35 cellular contexts compared by ENCODE assay signal in the genomic region with DNA sequence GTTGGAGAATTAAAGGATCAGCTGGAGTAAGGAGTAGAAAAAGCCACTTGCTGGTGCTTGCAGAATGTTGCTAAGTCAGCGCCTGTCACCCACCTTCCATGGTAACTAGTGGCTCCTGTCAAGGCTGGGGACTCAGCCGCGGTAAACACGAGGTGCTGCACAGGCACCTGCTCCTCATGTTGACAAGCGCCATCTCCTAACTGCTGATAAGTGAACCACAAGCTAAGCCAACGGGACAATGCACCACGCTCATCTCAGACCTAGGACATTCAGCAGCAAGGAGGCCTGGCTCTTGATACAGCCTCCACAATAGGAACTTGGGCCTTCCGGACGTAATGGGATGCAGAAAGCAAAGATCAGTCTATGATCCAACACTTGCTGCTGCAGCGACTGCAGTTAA.
"Had no signal": no experiment of that assay in that cellular context is flagged by ENCODE, and none has a peak within 500 bp of the region (broad histone marks: within the 10 kb centered on the region; RNA-seq: fewer than 3 reads in every experiment).

No MANE protein-coding gene starts in this region.

- ATAC-seq: activated CD8-positive, alpha-beta T cell treated with anti-CD3 and anti-CD28 coated beads for 36 hours; activated naive CD4-positive, alpha-beta T cell treated with anti-CD3 and anti-CD28 coated beads, Interleukin-2, amount 50 U/mL, for 72 hours; activated T-cell treated with anti-CD3 and anti-CD28 coated beads, Interleukin-2, amount 50 U/mL, for 4 hours; activated T-cell treated with anti-CD3 and anti-CD28 coated beads, Interleukin-2, amount 50 U/mL, for 72 hours; activated T-helper 17 cell treated with anti-CD3 and anti-CD28 coated beads, Interleukin-2, amount 50 U/mL, for 72 hours; body of pancreas had no signal

- H3K4me3 Mint-ChIP-seq: activated B cell treated with CpG ODN at 0.5 μM for 24 hours; activated CD4-positive, alpha-beta memory T cell treated with anti-CD3 and anti-CD28 coated beads for 36 hours; activated CD4-positive, alpha-beta T cell treated with anti-CD3 and anti-CD28 coated beads, Interleukin-2, amount 10 ng/mL, durations not matched to agents 24 days and 14 days; activated CD8-positive, alpha-beta T cell treated with anti-CD3 and anti-CD28 coated beads for 36 hours; activated naive CD4-positive, alpha-beta T cell treated with anti-CD3 and anti-CD28 coated beads for 36 hours; activated naive CD8-positive, alpha-beta T cell treated with anti-CD3 and anti-CD28 coated beads for 36 hours; activated T-cell treated with anti-CD3 and anti-CD28 coated beads, Interleukin-2, amount 50 U/mL, for 4 hours; activated T-cell treated with anti-CD3 and anti-CD28 coated beads, Interleukin-2, amount 50 U/mL, for 72 hours; activated T-helper 1 cell treated with anti-CD3 and anti-CD28 coated beads, Interleukin-12 subunit alpha, Interleukin-12 subunit beta, Interleukin-2, Interleukin-4 antibody, amounts not matched to agents 30 ng/mL and 10 ng/mL and 1 ng/mL, durations not matched to agents 14 hours and 24 hours and 36 hours; activated T-helper 17 cell treated with anti-CD3 and anti-CD28 coated beads, Interleukin-2, amount 50 U/mL, for 72 hours; T-helper 1 cell treated with Interleukin-12 subunit alpha and Interleukin-12 subunit beta and Interleukin-4 antibody, amounts not matched to agents 30 μg/mL and 1 μg/mL, for 36 hours; T-helper 2 cell treated with Interferon-gamma antibody and Interleukin-4, amounts not matched to agents 5 μg/mL and 100 μg/mL, for 36 hours had no signal

- H3K27me3 Mint-ChIP-seq: activated B cell treated with CpG ODN at 0.5 μM for 24 hours; activated CD4-positive, alpha-beta memory T cell treated with anti-CD3 and anti-CD28 coated beads for 36 hours; activated CD4-positive, alpha-beta T cell treated with anti-CD3 and anti-CD28 coated beads, Interleukin-2, amount 10 ng/mL, durations not matched to agents 24 days and 14 days; activated CD8-positive, alpha-beta T cell treated with anti-CD3 and anti-CD28 coated beads for 36 hours had no signal

- H3K36me3 Mint-ChIP-seq: activated CD4-positive, alpha-beta memory T cell treated with anti-CD3 and anti-CD28 coated beads for 36 hours; activated naive CD8-positive, alpha-beta T cell treated with anti-CD3 and anti-CD28 coated beads for 36 hours had no signal

- H3K4me1 Mint-ChIP-seq: activated B cell treated with CpG ODN at 0.5 μM for 24 hours; activated CD4-positive, alpha-beta T cell treated with anti-CD3 and anti-CD28 coated beads, Interleukin-2, amount 10 ng/mL, durations not matched to agents 24 days and 14 days; activated naive CD8-positive, alpha-beta T cell treated with anti-CD3 and anti-CD28 coated beads for 36 hours; activated T-helper 17 cell treated with anti-CD3 and anti-CD28 coated beads, Interleukin-2, amount 50 U/mL, for 72 hours had no signal

- H3K9me3 ChIP-seq: adrenal gland, body of pancreas, breast epithelium had no signal

- H3K36me3 ChIP-seq: adrenal gland, brain microvascular endothelial cell, breast epithelium had no signal

- H3K27ac ChIP-seq: adrenal gland, body of pancreas, brain microvascular endothelial cell, breast epithelium, VCaP had no signal

- H3K9me3 Mint-ChIP-seq: activated B cell treated with CpG ODN at 0.5 μM for 24 hours; activated CD4-positive, alpha-beta memory T cell treated with anti-CD3 and anti-CD28 coated beads for 36 hours; activated CD4-positive, alpha-beta T cell treated with anti-CD3 and anti-CD28 coated beads, Interleukin-2, amount 10 ng/mL, durations not matched to agents 24 days and 14 days; activated CD8-positive, alpha-beta T cell treated with anti-CD3 and anti-CD28 coated beads for 36 hours; activated naive CD4-positive, alpha-beta T cell treated with anti-CD3 and anti-CD28 coated beads for 36 hours; activated naive CD8-positive, alpha-beta T cell treated with anti-CD3 and anti-CD28 coated beads for 36 hours; activated T-cell treated with anti-CD3 and anti-CD28 coated beads, Interleukin-2, amount 50 U/mL, for 4 hours; T-helper 1 cell treated with Interleukin-12 subunit alpha and Interleukin-12 subunit beta and Interleukin-4 antibody, amounts not matched to agents 30 μg/mL and 1 μg/mL, for 36 hours had no signal

- DNase-seq: activated B cell treated with CpG ODN at 0.5 μM for 24 hours; activated CD4-positive, alpha-beta memory T cell treated with anti-CD3 and anti-CD28 coated beads for 36 hours; activated CD4-positive, alpha-beta T cell treated with anti-CD3 and anti-CD28 coated beads for 4 hours; activated CD4-positive, alpha-beta T cell treated with anti-CD3 and anti-CD28 coated beads, Interleukin-2, amount 50 U/mL, for 1 hour; activated CD4-positive, alpha-beta T cell treated with anti-CD3 and anti-CD28 coated beads, Interleukin-2, amount 50 U/mL, for 4 hours; activated CD4-positive, CD25-positive, alpha-beta regulatory T cell treated with anti-CD3 and anti-CD28 coated beads, Interleukin-2, amount 50 U/mL, for 72 hours; activated CD8-positive, alpha-beta memory T cell treated with anti-CD3 and anti-CD28 coated beads, Interleukin-2, amount 50 U/mL, for 4 hours; activated CD8-positive, alpha-beta T cell treated with anti-CD3 and anti-CD28 coated beads for 36 hours; activated effector memory CD4-positive, alpha-beta T cell treated with anti-CD3 and anti-CD28 coated beads, Interleukin-2, amount 50 U/mL, for 16 hours; activated gamma-delta T cell treated with Interleukin-2 at 50 U/mL for 16 hours; activated naive CD4-positive, alpha-beta T cell; activated naive CD4-positive, alpha-beta T cell treated with anti-CD3 and anti-CD28 coated beads for 36 hours; activated naive CD4-positive, alpha-beta T cell treated with anti-CD3 and anti-CD28 coated beads, Interleukin-2, amount 50 U/mL, for 16 hours; activated naive CD8-positive, alpha-beta T cell treated with anti-CD3 and anti-CD28 coated beads for 36 hours; activated T-cell treated with anti-CD3 and anti-CD28 coated beads for 4 hours; activated T-cell treated with anti-CD3 and anti-CD28 coated beads, Interleukin-2, amount 50 U/mL, for 1 hour; activated T-cell treated with anti-CD3 and anti-CD28 coated beads, Interleukin-2, amount 50 U/mL, for 4 hours; activated T-cell treated with anti-CD3 and anti-CD28 coated beads, Interleukin-2, amount 50 U/mL, for 72 hours; adrenal gland; amniotic stem cell; aorta; body of pancreas; brain microvascular endothelial cell; central memory CD4-positive, alpha-beta T cell; T-helper 1 cell; T-helper 2 cell; T-helper 9 cell had no signal

- H3K4me1 ChIP-seq: adrenal gland, body of pancreas, breast epithelium had no signal

- H3K4me3 ChIP-seq: adrenal gland, body of pancreas, breast epithelium had no signal

- H3K27me3 ChIP-seq: adrenal gland, body of pancreas, brain microvascular endothelial cell, breast epithelium had no signal

- H3K27ac Mint-ChIP-seq: activated B cell treated with CpG ODN at 0.5 μM for 24 hours; activated CD4-positive, alpha-beta memory T cell treated with anti-CD3 and anti-CD28 coated beads for 36 hours; activated CD4-positive, alpha-beta T cell treated with anti-CD3 and anti-CD28 coated beads, Interleukin-2, amount 10 ng/mL, durations not matched to agents 24 days and 14 days; activated CD8-positive, alpha-beta T cell treated with anti-CD3 and anti-CD28 coated beads for 36 hours; activated naive CD4-positive, alpha-beta T cell treated with anti-CD3 and anti-CD28 coated beads for 36 hours; activated naive CD4-positive, alpha-beta T cell treated with anti-CD3 and anti-CD28 coated beads, Interleukin-2, amount 50 U/mL, for 72 hours; activated naive CD8-positive, alpha-beta T cell treated with anti-CD3 and anti-CD28 coated beads for 36 hours; activated T-cell treated with anti-CD3 and anti-CD28 coated beads, Interleukin-2, amount 50 U/mL, for 72 hours; activated T-helper 1 cell treated with anti-CD3 and anti-CD28 coated beads, Interleukin-12 subunit alpha, Interleukin-12 subunit beta, Interleukin-2, Interleukin-4 antibody, amounts not matched to agents 30 ng/mL and 10 ng/mL and 1 ng/mL, durations not matched to agents 14 hours and 24 hours and 36 hours; activated T-helper 17 cell treated with anti-CD3 and anti-CD28 coated beads, Interleukin-2, amount 50 U/mL, for 72 hours; T-helper 1 cell treated with Interleukin-12 subunit alpha and Interleukin-12 subunit beta and Interleukin-4 antibody, amounts not matched to agents 30 μg/mL and 1 μg/mL, for 36 hours; T-helper 2 cell treated with Interferon-gamma antibody and Interleukin-4, amounts not matched to agents 5 μg/mL and 100 μg/mL, for 36 hours had no signal
